1 cellular context compared by ENCODE assay signal in genomic region chr18:8341481-8342230, GRCh38.
TF ChIP-seq lines count a peak whose summit lies in the region.

No MANE protein-coding gene starts in this region.

TF ChIP-seq in HepG2, 621 proteins besides CTCF, POLR2A, EP300 and RAD21 (continued from another document):
- 0 out of 2 replicates have a peak, but pooled peaks have one; percentile 34 for TF ChIP-seq ZFP91 (CRISPR knock-in tag; IDR thresholded peaks at IDR 0.05; ENCODE audit: borderline replicate concordance)
- TF ChIP-seq ZBTB7B (CRISPR knock-in tag; IDR thresholded peaks at IDR 0.05), result peak; percentile 70
- TF ChIP-seq POLR2AphosphoS2 (IDR thresholded peaks at IDR 0.05; ENCODE audit: low read depth, low read length), result no peak
- no peak for TF ChIP-seq TAF15 (IDR thresholded peaks at IDR 0.05; ENCODE audit: low read depth, low read length, poor library complexity, severe bottlenecking)
- TF ChIP-seq SP4 (CRISPR knock-in tag; IDR thresholded peaks at IDR 0.05), result no peak
- TF ChIP-seq ZBTB38 (CRISPR knock-in tag; IDR thresholded peaks at IDR 0.05), result no peak
- TF ChIP-seq TCF12 (IDR thresholded peaks at IDR 0.05), result no peak
- 0 out of 2 replicates have a peak, but pooled peaks have one; percentile 54 for TF ChIP-seq TCF12 (CRISPR knock-in tag; IDR thresholded peaks at IDR 0.05)
- no peak for TF ChIP-seq PREB (CRISPR knock-in tag; IDR thresholded peaks at IDR 0.05)
- TF ChIP-seq FOSL2 (CRISPR knock-in tag; IDR thresholded peaks at IDR 0.05), result peak; percentile 78
- TF ChIP-seq, protein P1, sequence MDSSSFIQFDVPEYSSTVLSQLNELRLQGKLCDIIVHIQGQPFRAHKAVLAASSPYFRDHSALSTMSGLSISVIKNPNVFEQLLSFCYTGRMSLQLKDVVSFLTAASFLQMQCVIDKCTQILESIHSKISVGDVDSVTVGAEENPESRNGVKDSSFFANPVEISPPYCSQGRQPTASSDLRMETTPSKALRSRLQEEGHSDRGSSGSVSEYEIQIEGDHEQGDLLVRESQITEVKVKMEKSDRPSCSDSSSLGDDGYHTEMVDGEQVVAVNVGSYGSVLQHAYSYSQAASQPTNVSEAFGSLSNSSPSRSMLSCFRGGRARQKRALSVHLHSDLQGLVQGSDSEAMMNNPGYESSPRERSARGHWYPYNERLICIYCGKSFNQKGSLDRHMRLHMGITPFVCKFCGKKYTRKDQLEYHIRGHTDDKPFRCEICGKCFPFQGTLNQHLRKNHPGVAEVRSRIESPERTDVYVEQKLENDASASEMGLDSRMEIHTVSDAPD (CRISPR knock-in tag; IDR thresholded peaks at IDR 0.05), result peak; percentile 49; the same call in 1 of the 2 replicates
- 0 out of 2 replicates have a peak, but pooled peaks have one; percentile 69 for TF ChIP-seq TRIM24 (CRISPR knock-in tag; IDR thresholded peaks at IDR 0.05)
- peak; percentile 92 for TF ChIP-seq PAXIP1 (CRISPR knock-in tag; conservative IDR thresholded peaks at IDR 0.05)
- TF ChIP-seq ZNF766 (CRISPR knock-in tag; IDR thresholded peaks at IDR 0.05; ENCODE audit: borderline replicate concordance), result 0 out of 2 replicates have a peak, but pooled peaks have one; percentile 52
- no peak; the same call in 1 of the 2 replicates for TF ChIP-seq AHR (CRISPR knock-in tag; IDR thresholded peaks at IDR 0.05)
- no peak for TF ChIP-seq CENPT (CRISPR knock-in tag; IDR thresholded peaks at IDR 0.05; ENCODE audit: low read depth)
- TF ChIP-seq U2AF1 (optimal IDR thresholded peaks at IDR 0.05; ENCODE audit: low read depth, low read length), result no peak
- no peak for TF ChIP-seq ZNF598 (CRISPR knock-in tag; IDR thresholded peaks at IDR 0.05; ENCODE audit: borderline replicate concordance)
- TF ChIP-seq KDM2A (CRISPR knock-in tag; IDR thresholded peaks at IDR 0.05; ENCODE audit: borderline replicate concordance, low read depth), result no peak
- TF ChIP-seq PITX1 (CRISPR knock-in tag; IDR thresholded peaks at IDR 0.05), result peak; percentile 89
- TF ChIP-seq HNF1A (IDR thresholded peaks at IDR 0.05; ENCODE audit: low read depth), result peak; percentile 76; the same call in 1 of the 2 replicates
- peak; percentile 95 for TF ChIP-seq HNF1A (CRISPR knock-in tag; IDR thresholded peaks at IDR 0.05; ENCODE audit: borderline replicate concordance)
- no peak for TF ChIP-seq SAFB2 (CRISPR knock-in tag; IDR thresholded peaks at IDR 0.05; ENCODE audit: borderline replicate concordance, low read depth)
- no peak for TF ChIP-seq ZNF850 (CRISPR knock-in tag; conservative IDR thresholded peaks at IDR 0.05)
- no peak for TF ChIP-seq ZNF678 (CRISPR knock-in tag; IDR thresholded peaks at IDR 0.05)
- TF ChIP-seq ZNF558 (CRISPR knock-in tag; IDR thresholded peaks at IDR 0.05; ENCODE audit: borderline replicate concordance), result no peak
- TF ChIP-seq SMARCC2 (IDR thresholded peaks at IDR 0.05), result no peak
- no peak for TF ChIP-seq MAFK (conservative IDR thresholded peaks at IDR 0.05 in 1 of 2, IDR thresholded peaks at IDR 0.05 in 1 of 2; ENCODE audit: low read length in 2 of 2)
- no peak for TF ChIP-seq RFXANK (CRISPR knock-in tag; IDR thresholded peaks at IDR 0.05)
- TF ChIP-seq FOXM1 (CRISPR knock-in tag; IDR thresholded peaks at IDR 0.05), result no peak
- no peak for TF ChIP-seq ZFX (CRISPR knock-in tag; IDR thresholded peaks at IDR 0.05; ENCODE audit: low read depth)
- no peak for TF ChIP-seq PPARG (CRISPR knock-in tag; conservative IDR thresholded peaks at IDR 0.05)
